ENCODE assay signal across 13 cellular contexts in genomic region chr12:57134949-57135348, GRCh38. TPM values are rescaled to one million over a fixed set of nuclear protein-coding genes. Genes with fewer than 3 reads are reported as not detected.
DNase-seq lines count a peak whose midpoint lies in the region; ATAC-seq, FAIRE-seq and TF ChIP-seq lines count a peak whose summit lies in the region.
"Had no signal": no experiment of that assay in that cellular context is flagged by ENCODE, and none has a peak within 500 bp of the region (broad histone marks: within the 10 kb centered on the region; RNA-seq: fewer than 3 reads in every experiment).

No MANE protein-coding gene starts in this region.

- H3K27ac ChIP-seq in hepatocyte (peak overlapping the region; percentile 98), psoas muscle (peak overlapping the region; percentile 61)

- H3K36me3 ChIP-seq in adipocyte (ENCODE audit: control insufficient read depth, insufficient read depth, low read length, severe bottlenecking) (peaks cover 41% of the 10 kb centered on the region), hepatocyte (replicated peaks; ENCODE audit: insufficient read depth, low read depth) (no peaks in the 10 kb centered on the region), psoas muscle (ENCODE audit: insufficient read depth in 1 of 2, low read depth in 1 of 2) (no peaks in the 10 kb centered on the region)

- H3K27me3 ChIP-seq in adipocyte (replicated peaks; ENCODE audit: control insufficient read depth, insufficient read depth, low read length) (no peaks in the 10 kb centered on the region), hepatocyte (no peaks in the 10 kb centered on the region), psoas muscle (ENCODE audit: insufficient read depth in 3 of 3, low read length in 2 of 3) (no peaks in the 10 kb centered on the region)

- peak overlapping the region; percentile 75 for H3K4me2 ChIP-seq in hepatocyte

- H3K9me2 ChIP-seq in hepatocyte (replicated peaks; ENCODE audit: insufficient read depth) = no peaks in the 10 kb centered on the region

- FAIRE-seq in urothelium cell line (lab: Jason Lieb, UNC) = no peak
- FAIRE-seq: G401.6 had no signal

- H2AFZ ChIP-seq in hepatocyte = no peak overlapping the region

- POLR2A ChIA-PET in AG04449 (lab: Yijun Ruan, JAX) = interaction anchor here (0.6 to 1.0 kb wide), 4 partner anchors 14 to 764 kb away, joined by 3 to 5 read pairs (median 3); no protein-coding TSS in a partner anchor

- H3K9me3 ChIP-seq in adipocyte (ENCODE audit: control insufficient read depth, low read length) (no peaks in the 10 kb centered on the region), hepatocyte (ENCODE audit: low read depth) (no peaks in the 10 kb centered on the region), psoas muscle (no peaks in the 10 kb centered on the region)

- H3K4me3 ChIP-seq in AG04449 (ENCODE audit: low read depth, low read length) (peak overlapping the region; percentile 12; the same call in 1 of the 2 replicates), adipocyte (ENCODE audit: low read length) (peak overlapping the region; percentile 61), hepatocyte (no peak overlapping the region), psoas muscle (no peak overlapping the region)

- peaks cover 42% of the 10 kb centered on the region for H4K20me1 ChIP-seq in hepatocyte (ENCODE audit: insufficient read depth, poor library complexity, severe bottlenecking)

- peaks cover 96% of the 10 kb centered on the region for H3K79me2 ChIP-seq in hepatocyte

- H3K4me1 ChIP-seq in adipocyte (ENCODE audit: control insufficient read depth, insufficient read depth, low read length) (peaks cover 88% of the 10 kb centered on the region), hepatocyte (ENCODE audit: insufficient read depth) (peaks cover 79% of the 10 kb centered on the region), psoas muscle (peaks cover 8% of the 10 kb centered on the region)

- no peak for DNase-seq in AG04449 (ENCODE audit: low read depth, low spot score)
- peak; percentile 15 for DNase-seq in adipocyte (ENCODE audit: low read depth)
- DNase-seq in hepatocyte (ENCODE audit: low spot score) = no peak
- DNase-seq in psoas muscle = no peak
- DNase-seq in urothelium cell line (ENCODE audit: low spot score) = no peak
- DNase-seq in activated CD8-positive, alpha-beta memory T cell treated with anti-CD3 and anti-CD28 coated beads for 24 hours = no peak
- DNase-seq: activated CD8-positive, alpha-beta memory T cell treated with anti-CD3 and anti-CD28 coated beads, Interleukin-2, amount 10 ng/mL, durations not matched to agents 7 days and 5 days; amniotic stem cell; KBM-7 had no signal

- CTCF ChIA-PET in AG04449 (lab: Yijun Ruan, JAX) = interaction anchor here (1.2 to 24.7 kb wide), 5 partner anchors 11 to 66 kb away, joined by 3 to 874 read pairs (median 11); partner anchors contain the start of genes LRP1-AS and STAT6

- 67% methylated on average over 9 of the region's 9 CpGs for WGBS in hepatocyte (ENCODE audit: low lambda C conversion rate, missing lambda C conversion rate)
- WGBS in psoas muscle, 3 donors = 59 to 77% (median 69%) methylated on average over 9 of the region's 9 CpGs

- TF ChIP-seq CTCF in AG04449 (IDR thresholded peaks at IDR 0.05; ENCODE audit: insufficient read depth, low read length, missing control alignments) (no peak), hepatocyte (IDR thresholded peaks at IDR 0.05; ENCODE audit: poor library complexity) (no peak), psoas muscle (IDR thresholded peaks at IDR 0.05) (no peak)

- intact Hi-C loops in psoas muscle (cut with DNase I) = no loop called here

- peak overlapping the region; percentile 91 for H3K9ac ChIP-seq in adipocyte (ENCODE audit: low read length)

- no peak for ATAC-seq in psoas muscle
- no peak for ATAC-seq in GM18867 (IDR thresholded peaks at IDR 0.05; ENCODE audit: unreplicated experiment)
- ATAC-seq in HG03135 (IDR thresholded peaks at IDR 0.05; ENCODE audit: unreplicated experiment) = no peak
- ATAC-seq: activated CD8-positive, alpha-beta memory T cell treated with anti-CD3 and anti-CD28 coated beads, Interleukin-2, amount 10 ng/mL, durations not matched to agents 7 days and 5 days had no signal

RNA-seq across cellular contexts. Expression of gene LRP1, which starts 6.7 kb away (rescaled TPM):
- 48.5 and 76.8 TPM in 2 replicates for total RNA-seq in hepatocyte
- polyA plus RNA-seq in hepatocyte = 47.8 and 57.6 TPM in 2 replicates
- 10 to 100 TPM; 33.1 to 50.6 (median 35.1) TPM for total RNA-seq in psoas muscle
- 10 to 100 TPM; 10.7 to 14.7 (median 14.5) TPM for polyA plus RNA-seq in psoas muscle

RNA-seq across cellular contexts. Expression of gene LRP1-AS, which starts 12.5 kb away (rescaled TPM):
- total RNA-seq in hepatocyte (not detected in 2 replicates), psoas muscle (not detected)
- polyA plus RNA-seq in hepatocyte (0.59 TPM in 1 of 2 replicates, not detected in the other), psoas muscle (not detected)
- total RNA-seq: activated CD8-positive, alpha-beta memory T cell treated with anti-CD3 and anti-CD28 coated beads, Interleukin-2, amount 10 ng/mL, durations not matched to agents 7 days and 5 days; epithelial cell of proximal tubule had no signal

RNA-seq across cellular contexts. Expression of gene STAT6, which starts 23.8 kb away (rescaled TPM):
- 76.7 and 78.9 TPM in 2 replicates for total RNA-seq in hepatocyte
- 80.0 and 101 TPM in 2 replicates for polyA plus RNA-seq in hepatocyte
- 10 to 100 TPM; 14.1 to 27.7 (median 18.2) TPM for total RNA-seq in psoas muscle
- polyA plus RNA-seq in psoas muscle = 10 to 100 TPM; 10.4 to 11.6 (median 11.3) TPM

RNA-seq across cellular contexts. Expression of gene NAB2, which starts 46.0 kb away (rescaled TPM):
- total RNA-seq in hepatocyte (21.9 and 24.8 TPM in 2 replicates), psoas muscle (10 to 100 TPM in 2 of 4 donors, 1 to 10 TPM in 2; 7.1 to 28.4 (median 10.8) TPM)
- polyA plus RNA-seq in hepatocyte (12.3 and 12.9 TPM in 2 replicates), psoas muscle (100 to 1,000 TPM in 1 of 3 donors, 1 to 10 TPM in 2; 5.6 to 114 (median 8.2) TPM)

RNA-seq across cellular contexts. Expression of gene NEMP1, which starts 56.4 kb away (rescaled TPM):
- total RNA-seq in hepatocyte (8.3 and 9.3 TPM in 2 replicates), psoas muscle (1 to 10 TPM; 1.5 to 3.2 (median 2.1) TPM)
- polyA plus RNA-seq in hepatocyte (3.0 and 6.2 TPM in 2 replicates), psoas muscle (1 to 10 TPM; 1.3 to 3.0 (median 2.7) TPM)

Comparison
In these comparisons a context has a peak if more than half of its experiments do, and no peak if none do; other contexts are left out.
1. H3K4me3 ChIP-seq: peak in AG04449 (single experiment) and adipocyte (single experiment); none in hepatocyte (single experiment) and psoas muscle (single experiment).